In the genomic region with DNA sequence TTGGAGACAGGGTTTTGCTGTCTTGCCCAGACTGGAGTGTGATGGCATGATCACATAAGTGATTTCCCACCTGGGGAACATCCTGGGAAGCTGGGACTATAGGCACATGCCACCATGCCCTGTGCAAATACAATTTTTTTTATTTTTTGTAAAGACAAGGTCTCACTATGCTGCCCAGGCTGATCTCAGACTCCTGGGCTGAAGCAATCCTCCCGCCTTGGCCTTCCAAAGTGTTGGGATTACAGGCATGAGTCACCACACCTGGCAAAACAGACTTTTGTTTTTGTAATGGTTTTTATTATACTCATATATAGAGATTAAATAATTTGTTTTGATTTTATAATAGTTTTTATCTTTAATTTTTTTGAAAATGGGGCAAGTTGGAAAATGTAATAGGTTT, we compare ENCODE assay signal across 1 cellular context.
TF ChIP-seq lines count a peak whose summit lies in the region.

No MANE protein-coding gene starts in this region.

TF ChIP-seq in HepG2, 621 proteins besides CTCF, POLR2A, EP300 and RAD21:
- TF ChIP-seq FOSL2 (CRISPR knock-in tag; IDR thresholded peaks at IDR 0.05) = peak; percentile 41; the same call in 1 of the 2 replicates
- TF ChIP-seq, protein P1, sequence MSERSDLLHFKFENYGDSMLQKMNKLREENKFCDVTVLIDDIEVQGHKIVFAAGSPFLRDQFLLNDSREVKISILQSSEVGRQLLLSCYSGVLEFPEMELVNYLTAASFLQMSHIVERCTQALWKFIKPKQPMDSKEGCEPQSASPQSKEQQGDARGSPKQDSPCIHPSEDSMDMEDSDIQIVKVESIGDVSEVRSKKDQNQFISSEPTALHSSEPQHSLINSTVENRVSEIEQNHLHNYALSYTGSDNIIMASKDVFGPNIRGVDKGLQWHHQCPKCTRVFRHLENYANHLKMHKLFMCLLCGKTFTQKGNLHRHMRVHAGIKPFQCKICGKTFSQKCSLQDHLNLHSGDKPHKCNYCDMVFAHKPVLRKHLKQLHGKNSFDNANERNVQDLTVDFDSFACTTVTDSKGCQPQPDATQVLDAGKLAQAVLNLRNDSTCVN (CRISPR knock-in tag; IDR thresholded peaks at IDR 0.05; ENCODE audit: borderline replicate concordance) = no peak
- peak; percentile 62; the same call in 1 of the 2 replicates for TF ChIP-seq ZNF121 (CRISPR knock-in tag; IDR thresholded peaks at IDR 0.05)
